In the genomic region with DNA sequence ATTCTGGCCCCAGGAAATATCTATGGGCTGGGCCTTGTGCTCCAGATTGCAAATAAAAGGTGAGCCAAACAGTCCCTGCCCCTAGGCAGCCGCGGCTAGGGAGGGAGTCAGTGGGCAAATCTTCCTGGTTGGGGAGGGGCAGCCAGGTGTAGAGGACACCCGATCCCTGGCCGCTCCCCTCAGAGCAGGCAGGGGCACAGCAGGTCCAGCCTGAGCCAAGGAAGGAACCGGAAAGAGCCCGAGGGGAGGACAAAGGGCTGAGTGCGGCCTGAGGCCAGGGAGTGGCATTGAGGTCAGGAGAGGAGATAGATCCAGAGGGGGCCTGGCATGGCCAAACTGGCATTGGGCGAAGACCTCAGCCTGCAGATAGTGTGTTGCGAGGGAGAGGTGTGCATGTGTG, we compare ENCODE assay signal across 27 cellular contexts. TPM values are rescaled to one million over a fixed set of nuclear protein-coding genes. Genes with fewer than 3 reads are reported as not detected.
DNase-seq lines count a peak whose midpoint lies in the region; ATAC-seq and TF ChIP-seq lines count a peak whose summit lies in the region.
"Had no signal": no experiment of that assay in that cellular context is flagged by ENCODE, and none has a peak within 500 bp of the region (broad histone marks: within the 10 kb centered on the region; RNA-seq: fewer than 3 reads in every experiment).

No MANE protein-coding gene starts in this region.

- no peaks in the 10 kb centered on the region for H3K4me1 ChIP-seq in mucosa of descending colon (ENCODE audit: low read depth)
- H3K4me1 ChIP-seq: ascending aorta, right atrium auricular region had no signal

- TF ChIP-seq CTCF in WTC11 (IDR thresholded peaks at IDR 0.05) (no peak), mucosa of descending colon (IDR thresholded peaks at IDR 0.05) (no peak)

- peaks cover 8% of the 10 kb centered on the region for H3K9me3 Mint-ChIP-seq in WTC11
- H3K9me3 Mint-ChIP-seq: activated T-helper 1 cell treated with anti-CD3 and anti-CD28 coated beads, Interleukin-12 subunit alpha, Interleukin-12 subunit beta, Interleukin-2, Interleukin-4 antibody, amounts not matched to agents 30 ng/mL and 10 ng/mL and 1 ng/mL, durations not matched to agents 14 hours and 24 hours and 36 hours; CD8-positive, alpha-beta memory T cell; central memory CD8-positive, alpha-beta T cell; stimulated activated naive CD8-positive, alpha-beta T cell treated with anti-CD3 and anti-CD28 coated beads, Interleukin-15, Interleukin-2, amounts not matched to agents 100 ng/mL and 50 ng/mL, for 24 hours had no signal

- H3K4me3 Mint-ChIP-seq in WTC11, result no peak overlapping the region
- H3K4me3 Mint-ChIP-seq: activated CD4-positive, alpha-beta T cell treated with anti-CD3 and anti-CD28 coated beads, Interleukin-2, amount 10 ng/mL, durations not matched to agents 7 days and 5 days; activated T-helper 1 cell treated with anti-CD3 and anti-CD28 coated beads, Interleukin-12 subunit alpha, Interleukin-12 subunit beta, Interleukin-2, Interleukin-4 antibody, amounts not matched to agents 30 ng/mL and 10 ng/mL and 1 ng/mL, durations not matched to agents 14 hours and 24 hours and 36 hours; CD8-positive, alpha-beta memory T cell; central memory CD8-positive, alpha-beta T cell; naive thymus-derived CD4-positive, alpha-beta T cell; stimulated activated naive CD8-positive, alpha-beta T cell treated with anti-CD3 and anti-CD28 coated beads, Interleukin-15, Interleukin-2, amounts not matched to agents 100 ng/mL and 50 ng/mL, for 24 hours; T-helper 2 cell treated with Interferon-gamma antibody and Interleukin-4, amounts not matched to agents 5 μg/mL and 100 μg/mL, for 36 hours had no signal

- no peak overlapping the region for H3K4me3 ChIP-seq in mucosa of descending colon
- H3K4me3 ChIP-seq: ascending aorta, right atrium auricular region, thyroid gland had no signal

- no peaks in the 10 kb centered on the region for H3K36me3 Mint-ChIP-seq in WTC11
- H3K36me3 Mint-ChIP-seq: activated naive CD4-positive, alpha-beta T cell treated with anti-CD3 and anti-CD28 coated beads, Interleukin-2, amount 50 U/mL, for 72 hours; naive thymus-derived CD4-positive, alpha-beta T cell had no signal

- H3K4me1 Mint-ChIP-seq in WTC11, result peaks cover 13% of the 10 kb centered on the region; the same call in 1 of the 2 replicates
- H3K4me1 Mint-ChIP-seq: activated CD4-positive, alpha-beta T cell treated with anti-CD3 and anti-CD28 coated beads, Interleukin-2, amount 10 ng/mL, durations not matched to agents 7 days and 5 days; CD8-positive, alpha-beta memory T cell; central memory CD8-positive, alpha-beta T cell had no signal

- peak; percentile 72 for ATAC-seq in WTC11
- peak; percentile 38 for ATAC-seq in mucosa of descending colon
- ATAC-seq in activated CD4-positive, CD25-positive, alpha-beta regulatory T cell treated with anti-CD3 and anti-CD28 coated beads, Interleukin-2, amount 50 U/mL, for 24 hours, result no peak
- ATAC-seq in HG03520 (IDR thresholded peaks at IDR 0.05; ENCODE audit: unreplicated experiment), result no peak
- ATAC-seq: activated naive CD4-positive, alpha-beta T cell treated with anti-CD3 and anti-CD28 coated beads, Interleukin-2, amount 50 U/mL, for 72 hours had no signal

- POLR2A ChIA-PET in WTC11 (lab: Charles Lee), result no interaction called here

- H3K36me3 ChIP-seq in mucosa of descending colon (ENCODE audit: low read depth), result no peaks in the 10 kb centered on the region
- H3K36me3 ChIP-seq: ascending aorta, right atrium auricular region, thyroid gland had no signal

- CTCF ChIA-PET in WTC11 (lab: Charles Lee), result no interaction called here

- peak; percentile 52 for DNase-seq in activated effector memory CD4-positive, alpha-beta T cell treated with anti-CD3 and anti-CD28 coated beads, Interleukin-2, amount 50 U/mL, for 16 hours
- no peak for DNase-seq in activated effector memory CD4-positive, alpha-beta T cell treated with Interleukin-2 at 50 U/mL for 16 hours
- DNase-seq in WTC11 (ENCODE audit: low spot score) (no peak), mucosa of descending colon (peak in 2 of 3 donors; percentile 19 to 40), iPS-NIHi7 (ENCODE audit: extremely low spot score) (no peak), NCI-H2196 (lab: John Stamatoyannopoulos, UW; ENCODE audit: unreplicated experiment) (no peak)
- DNase-seq: activated CD4-positive, alpha-beta T cell treated with anti-CD3 and anti-CD28 coated beads, Interleukin-2, amount 10 ng/mL, durations not matched to agents 7 days and 5 days; CD8-positive, alpha-beta memory T cell; GDM1; glutamatergic neuron; kidney glomerular epithelial cell; mesendoderm; naive thymus-derived CD4-positive, alpha-beta T cell; NCI-H1694 treated with DMSO at 0.1 percent for 48 hours; NCI-H526 treated with DMSO at 0.1 percent for 48 hours; Right ventricle myocardium superior; thyroid gland had no signal

- H3K27me3 Mint-ChIP-seq in WTC11 (ENCODE audit: low read depth), result peaks cover 53% of the 10 kb centered on the region

- no peaks in the 10 kb centered on the region for H3K9me3 ChIP-seq in mucosa of descending colon
- H3K9me3 ChIP-seq: ascending aorta, right atrium auricular region, thyroid gland had no signal

- no peak overlapping the region for H3K27ac Mint-ChIP-seq in WTC11
- H3K27ac Mint-ChIP-seq: activated CD4-positive, alpha-beta T cell treated with anti-CD3 and anti-CD28 coated beads, Interleukin-2, amount 10 ng/mL, durations not matched to agents 7 days and 5 days; activated naive CD4-positive, alpha-beta T cell treated with anti-CD3 and anti-CD28 coated beads, Interleukin-2, amount 50 U/mL, for 72 hours; activated T-helper 1 cell treated with anti-CD3 and anti-CD28 coated beads, Interleukin-12 subunit alpha, Interleukin-12 subunit beta, Interleukin-2, Interleukin-4 antibody, amounts not matched to agents 30 ng/mL and 10 ng/mL and 1 ng/mL, durations not matched to agents 14 hours and 24 hours and 36 hours; CD8-positive, alpha-beta memory T cell; stimulated activated naive CD8-positive, alpha-beta T cell treated with anti-CD3 and anti-CD28 coated beads, Interleukin-15, Interleukin-2, amounts not matched to agents 100 ng/mL and 50 ng/mL, for 24 hours; T-helper 2 cell treated with Interferon-gamma antibody and Interleukin-4, amounts not matched to agents 5 μg/mL and 100 μg/mL, for 36 hours had no signal

- intact Hi-C loops in mucosa of descending colon (cut with DNase I, micrococcal nuclease), result no loop called here

TF ChIP-seq in WTC11, 78 proteins besides CTCF, POLR2A, EP300 and RAD21 (continues in another document):
- TF ChIP-seq KAT7 (CRISPR knock-in tag; IDR thresholded peaks at IDR 0.05; ENCODE audit: borderline replicate concordance) (no peak), ZNF416 (CRISPR knock-in tag; IDR thresholded peaks at IDR 0.05) (no peak), GTF2I (CRISPR knock-in tag; conservative IDR thresholded peaks at IDR 0.05) (no peak), SMAD3 (CRISPR knock-in tag; IDR thresholded peaks at IDR 0.05; ENCODE audit: borderline replicate concordance) (no peak), HMGA2 (CRISPR knock-in tag; IDR thresholded peaks at IDR 0.05) (no peak), TEAD1 (CRISPR knock-in tag; IDR thresholded peaks at IDR 0.05) (no peak), CREM (CRISPR knock-in tag; IDR thresholded peaks at IDR 0.05) (no peak)
- TF ChIP-seq, protein P1, sequence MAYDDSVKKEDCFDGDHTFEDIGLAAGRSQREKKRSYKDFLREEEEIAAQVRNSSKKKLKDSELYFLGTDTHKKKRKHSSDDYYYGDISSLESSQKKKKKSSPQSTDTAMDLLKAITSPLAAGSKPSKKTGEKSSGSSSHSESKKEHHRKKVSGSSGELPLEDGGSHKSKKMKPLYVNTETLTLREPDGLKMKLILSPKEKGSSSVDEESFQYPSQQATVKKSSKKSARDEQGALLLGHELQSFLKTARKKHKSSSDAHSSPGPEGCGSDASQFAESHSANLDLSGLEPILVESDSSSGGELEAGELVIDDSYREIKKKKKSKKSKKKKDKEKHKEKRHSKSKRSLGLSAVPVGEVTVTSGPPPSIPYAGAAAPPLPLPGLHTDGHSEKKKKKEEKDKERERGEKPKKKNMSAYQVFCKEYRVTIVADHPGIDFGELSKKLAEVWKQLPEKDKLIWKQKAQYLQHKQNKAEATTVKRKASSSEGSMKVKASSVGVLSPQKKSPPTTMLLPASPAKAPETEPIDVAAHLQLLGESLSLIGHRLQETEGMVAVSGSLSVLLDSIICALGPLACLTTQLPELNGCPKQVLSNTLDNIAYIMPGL (CRISPR knock-in tag; IDR thresholded peaks at IDR 0.05), result no peak
- TF ChIP-seq, protein P2, sequence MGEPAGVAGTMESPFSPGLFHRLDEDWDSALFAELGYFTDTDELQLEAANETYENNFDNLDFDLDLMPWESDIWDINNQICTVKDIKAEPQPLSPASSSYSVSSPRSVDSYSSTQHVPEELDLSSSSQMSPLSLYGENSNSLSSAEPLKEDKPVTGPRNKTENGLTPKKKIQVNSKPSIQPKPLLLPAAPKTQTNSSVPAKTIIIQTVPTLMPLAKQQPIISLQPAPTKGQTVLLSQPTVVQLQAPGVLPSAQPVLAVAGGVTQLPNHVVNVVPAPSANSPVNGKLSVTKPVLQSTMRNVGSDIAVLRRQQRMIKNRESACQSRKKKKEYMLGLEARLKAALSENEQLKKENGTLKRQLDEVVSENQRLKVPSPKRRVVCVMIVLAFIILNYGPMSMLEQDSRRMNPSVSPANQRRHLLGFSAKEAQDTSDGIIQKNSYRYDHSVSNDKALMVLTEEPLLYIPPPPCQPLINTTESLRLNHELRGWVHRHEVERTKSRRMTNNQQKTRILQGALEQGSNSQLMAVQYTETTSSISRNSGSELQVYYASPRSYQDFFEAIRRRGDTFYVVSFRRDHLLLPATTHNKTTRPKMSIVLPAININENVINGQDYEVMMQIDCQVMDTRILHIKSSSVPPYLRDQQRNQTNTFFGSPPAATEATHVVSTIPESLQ (CRISPR knock-in tag; IDR thresholded peaks at IDR 0.05), result no peak
- TF ChIP-seq, protein P3, sequence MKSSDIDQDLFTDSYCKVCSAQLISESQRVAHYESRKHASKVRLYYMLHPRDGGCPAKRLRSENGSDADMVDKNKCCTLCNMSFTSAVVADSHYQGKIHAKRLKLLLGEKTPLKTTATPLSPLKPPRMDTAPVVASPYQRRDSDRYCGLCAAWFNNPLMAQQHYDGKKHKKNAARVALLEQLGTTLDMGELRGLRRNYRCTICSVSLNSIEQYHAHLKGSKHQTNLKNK (CRISPR knock-in tag; IDR thresholded peaks at IDR 0.05), result no peak
- TF ChIP-seq, protein P4, sequence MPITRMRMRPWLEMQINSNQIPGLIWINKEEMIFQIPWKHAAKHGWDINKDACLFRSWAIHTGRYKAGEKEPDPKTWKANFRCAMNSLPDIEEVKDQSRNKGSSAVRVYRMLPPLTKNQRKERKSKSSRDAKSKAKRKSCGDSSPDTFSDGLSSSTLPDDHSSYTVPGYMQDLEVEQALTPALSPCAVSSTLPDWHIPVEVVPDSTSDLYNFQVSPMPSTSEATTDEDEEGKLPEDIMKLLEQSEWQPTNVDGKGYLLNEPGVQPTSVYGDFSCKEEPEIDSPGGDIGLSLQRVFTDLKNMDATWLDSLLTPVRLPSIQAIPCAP (CRISPR knock-in tag; IDR thresholded peaks at IDR 0.05), result no peak

RNA-seq across cellular contexts. Expression of a gene that starts 36.6 kb away (rescaled TPM):
- total RNA-seq in WTC11 (2021) (295 to 330 TPM (median 300 TPM) in 3 replicates), mucosa of descending colon (100 to 1,000 TPM; 339 to 490 (median 479) TPM)

RNA-seq across cellular contexts. Expression of a gene that starts 39.1 kb away (rescaled TPM):
- total RNA-seq in WTC11 (2021), result 0.16 to 0.34 TPM (median 0.17 TPM) in 3 replicates
- not detected for total RNA-seq in mucosa of descending colon
- total RNA-seq: activated CD4-positive, alpha-beta T cell treated with anti-CD3 and anti-CD28 coated beads, Interleukin-2, amount 10 ng/mL, durations not matched to agents 7 days and 5 days; activated T-helper 1 cell treated with anti-CD3 and anti-CD28 coated beads, Interleukin-12 subunit alpha, Interleukin-12 subunit beta, Interleukin-2, Interleukin-4 antibody, amounts not matched to agents 30 ng/mL and 10 ng/mL and 1 ng/mL, durations not matched to agents 14 hours and 24 hours and 36 hours; ascending aorta; CD8-positive, alpha-beta memory T cell; naive thymus-derived CD4-positive, alpha-beta T cell; osteoblast; right atrium auricular region; Right ventricle myocardium superior; thyroid gland had no signal

RNA-seq across cellular contexts. Expression of a gene that starts 57.3 kb away (rescaled TPM):
- total RNA-seq in WTC11 (2021), result 30.0 to 33.8 TPM (median 30.7 TPM) in 3 replicates
- 10 to 100 TPM; 10.6 to 15.7 (median 13.9) TPM for total RNA-seq in mucosa of descending colon

Comparison
In these comparisons a context has a peak if more than half of its experiments do, and no peak if none do; other contexts are left out.
1. DNase-seq: peak in activated effector memory CD4-positive, alpha-beta T cell treated with anti-CD3 and anti-CD28 coated beads, Interleukin-2, amount 50 U/mL, for 16 hours (single experiment) and mucosa of descending colon (2 of 3); none in activated effector memory CD4-positive, alpha-beta T cell treated with Interleukin-2 at 50 U/mL for 16 hours (single experiment), WTC11 (single experiment), iPS-NIHi7 (single experiment) and NCI-H2196 (single experiment).
2. ATAC-seq: peak in WTC11 (single experiment) and mucosa of descending colon (single experiment); none in activated CD4-positive, CD25-positive, alpha-beta regulatory T cell treated with anti-CD3 and anti-CD28 coated beads, Interleukin-2, amount 50 U/mL, for 24 hours (0 of 2) and HG03520 (single experiment).